Comparison of ENCODE assay signal across 8 cellular contexts in the genomic region with DNA sequence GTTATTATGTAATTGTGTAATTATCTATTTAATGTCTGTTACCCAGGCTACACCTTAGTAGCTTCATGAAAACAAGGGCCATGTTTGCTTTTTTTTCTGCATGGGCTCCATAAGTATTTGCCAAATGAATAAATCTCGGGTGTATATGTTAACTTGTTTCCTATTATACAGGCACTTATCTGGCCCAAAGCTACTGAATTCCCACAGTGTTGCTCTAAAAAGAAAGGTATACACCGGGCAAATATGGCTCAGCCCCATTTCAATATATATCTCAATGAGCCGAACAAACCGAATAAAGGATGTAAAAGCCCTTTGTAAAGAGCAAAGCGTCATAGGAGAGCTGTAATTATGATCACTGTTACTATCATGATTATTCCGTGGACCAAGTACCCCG. TPM values are rescaled to one million over a fixed set of nuclear protein-coding genes. Genes with fewer than 3 reads are reported as not detected.
DNase-seq lines count a peak whose midpoint lies in the region; ATAC-seq and TF ChIP-seq lines count a peak whose summit lies in the region.

No MANE protein-coding gene starts in this region.

- WGBS in tibial nerve, 2 donors, result 3 to 4% methylated on average over 7 of the region's 7 CpGs

- peaks cover 7% of the 10 kb centered on the region for H3K36me3 Mint-ChIP-seq in activated naive CD8-positive, alpha-beta T cell treated with anti-CD3 and anti-CD28 coated beads for 36 hours

- H3K27me3 ChIP-seq in right atrium auricular region (no peaks in the 10 kb centered on the region), tibial nerve (no peaks in the 10 kb centered on the region)

- TF ChIP-seq EP300 in tibial nerve (IDR thresholded peaks at IDR 0.05), result no peak

- H3K4me3 ChIP-seq in right atrium auricular region (peak overlapping the region; percentile 77 to 84), tibial nerve (peak overlapping the region; percentile 72 to 95 (median 86))

- H3K27me3 Mint-ChIP-seq in activated naive CD8-positive, alpha-beta T cell treated with anti-CD3 and anti-CD28 coated beads for 36 hours, result peaks cover 13% of the 10 kb centered on the region

- peak overlapping the region; percentile 71 to 78 for H3K27ac ChIP-seq in right atrium auricular region
- H3K27ac ChIP-seq in tibial nerve, result peak overlapping the region; percentile 54 to 90 (median 75)

- peak overlapping the region; percentile 96 for H3K4me3 Mint-ChIP-seq in activated naive CD8-positive, alpha-beta T cell treated with anti-CD3 and anti-CD28 coated beads for 36 hours

- intact Hi-C loops in left ventricle myocardium superior (cut with micrococcal nuclease), result no loop called here

- no peak for TF ChIP-seq POLR2A in tibial nerve (IDR thresholded peaks at IDR 0.05)

- peaks cover 29% of the 10 kb centered on the region for H3K4me1 Mint-ChIP-seq in activated naive CD8-positive, alpha-beta T cell treated with anti-CD3 and anti-CD28 coated beads for 36 hours

- TF ChIP-seq CTCF in right atrium auricular region (IDR thresholded peaks at IDR 0.05) (no peak), tibial nerve (IDR thresholded peaks at IDR 0.05) (no peak), GM10266 (IDR thresholded peaks at IDR 0.05; ENCODE audit: control insufficient read depth, insufficient read depth, low read depth, missing control alignments) (no peak)

- peak overlapping the region; percentile 66 for H3K27ac Mint-ChIP-seq in activated naive CD8-positive, alpha-beta T cell treated with anti-CD3 and anti-CD28 coated beads for 36 hours

- no peaks in the 10 kb centered on the region for H3K9me3 Mint-ChIP-seq in activated naive CD8-positive, alpha-beta T cell treated with anti-CD3 and anti-CD28 coated beads for 36 hours

- H3K4me1 ChIP-seq in right atrium auricular region (peaks cover 0 to 22% of the 10 kb centered on the region in 2 donors), tibial nerve (peaks cover 0 to 30% (median 2%) of the 10 kb centered on the region in 4 donors)

- H3K9me3 ChIP-seq in right atrium auricular region, result no peaks in the 10 kb centered on the region
- H3K9me3 ChIP-seq in tibial nerve, result no peaks in the 10 kb centered on the region

- no peak for ATAC-seq in left ventricle myocardium superior
- ATAC-seq in GM21367 (IDR thresholded peaks at IDR 0.05; ENCODE audit: unreplicated experiment), result no peak

- DNase-seq in right atrium auricular region (ENCODE audit: low spot score) (no peak), left ventricle myocardium superior (no peak), kidney tubule cell (ENCODE audit: low spot score) (peak; percentile 6), tibial nerve (ENCODE audit: low spot score in 2 of 2) (no peak), GDM1 (lab: John Stamatoyannopoulos, UW) (no peak), GM10266 (ENCODE audit: extremely low spot score) (no peak)
- no peak for DNase-seq in activated naive CD8-positive, alpha-beta T cell treated with anti-CD3 and anti-CD28 coated beads for 36 hours

- no peaks in the 10 kb centered on the region for H3K36me3 ChIP-seq in right atrium auricular region
- no peaks in the 10 kb centered on the region for H3K36me3 ChIP-seq in tibial nerve

RNA-seq across cellular contexts. Expression of gene PAQR3, which starts 0.8 kb away (rescaled TPM):
- 1 to 10 TPM; 8.3 to 8.4 TPM for total RNA-seq in right atrium auricular region
- 9.5 TPM for total RNA-seq in left ventricle myocardium superior
- 1 to 10 TPM; 9.6 to 9.8 TPM for total RNA-seq in activated naive CD8-positive, alpha-beta T cell treated with anti-CD3 and anti-CD28 coated beads for 36 hours
- total RNA-seq in tibial nerve, result 10 to 100 TPM; 12.9 to 30.4 (median 16.2) TPM
